ENCODE assay signal across 30 cellular contexts in the genomic region with DNA sequence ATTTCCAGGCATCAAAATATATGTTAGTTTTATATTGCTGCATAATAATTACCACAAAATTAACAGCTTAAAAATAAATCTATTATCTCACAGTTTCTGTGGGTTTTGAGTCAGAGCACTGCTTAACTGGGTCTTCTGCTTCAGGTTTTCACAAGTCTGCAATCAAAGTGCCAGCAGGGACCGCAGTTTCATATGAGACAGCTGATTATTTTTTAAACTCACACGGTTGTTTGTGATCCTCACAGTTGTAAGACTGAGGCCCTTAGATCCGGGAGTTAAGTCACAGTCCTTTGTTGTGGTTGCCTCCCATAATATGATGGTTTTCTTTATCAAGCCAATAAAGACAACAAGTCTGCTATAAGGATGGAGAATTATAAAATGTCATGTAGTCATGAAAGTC.
"Had no signal": no experiment of that assay in that cellular context is flagged by ENCODE, and none has a peak within 500 bp of the region (broad histone marks: within the 10 kb centered on the region; RNA-seq: fewer than 3 reads in every experiment).

No MANE protein-coding gene starts in this region.

- FAIRE-seq: colon had no signal

- H3K27me3 ChIP-seq: adrenal gland, body of pancreas, esophagus muscularis mucosa, foreskin keratinocyte, gastrocnemius medialis, heart left ventricle had no signal

- H3K36me3 ChIP-seq: adrenal gland, esophagus muscularis mucosa, gastrocnemius medialis, heart left ventricle had no signal

- H3K4me1 ChIP-seq: adrenal gland, body of pancreas, esophagus muscularis mucosa, foreskin keratinocyte, gastrocnemius medialis, heart left ventricle had no signal

- ATAC-seq: activated CD4-positive, alpha-beta T cell treated with anti-CD3 and anti-CD28 coated beads for 36 hours; activated CD8-positive, alpha-beta memory T cell treated with anti-CD3 and anti-CD28 coated beads, Interleukin-2, amount 10 ng/mL, durations not matched to agents 7 days and 5 days; activated CD8-positive, alpha-beta T cell treated with anti-CD3 and anti-CD28 coated beads, Interleukin-2, amount 10 ng/mL, durations not matched to agents 7 days and 5 days; activated naive CD8-positive, alpha-beta T cell treated with anti-CD3 and anti-CD28 coated beads, Interleukin-2, amount 50 U/mL, for 24 hours; body of pancreas; effector memory CD8-positive, alpha-beta T cell; foreskin keratinocyte; gastrocnemius medialis; heart left ventricle had no signal

- H3K9me3 ChIP-seq: adrenal gland, body of pancreas, esophagus muscularis mucosa, gastrocnemius medialis had no signal

- H3K4me3 ChIP-seq: adrenal gland, body of pancreas, esophagus muscularis mucosa, gastrocnemius medialis, heart left ventricle had no signal

- DNase-seq: activated CD4-positive, alpha-beta memory T cell treated with anti-CD3 and anti-CD28 coated beads for 36 hours; activated CD4-positive, alpha-beta T cell treated with anti-CD3 and anti-CD28 coated beads for 36 hours; activated CD4-positive, alpha-beta T cell treated with anti-CD3 and anti-CD28 coated beads, Interleukin-2, amount 10 ng/mL, durations not matched to agents 24 days and 14 days; activated CD4-positive, CD25-positive, alpha-beta regulatory T cell; activated CD4-positive, CD25-positive, alpha-beta regulatory T cell treated with anti-CD3 and anti-CD28 coated beads, Interleukin-2, amount 50 U/mL, for 72 hours; activated CD8-positive, alpha-beta memory T cell treated with anti-CD3 and anti-CD28 coated beads, Interleukin-2, amount 10 ng/mL, durations not matched to agents 7 days and 5 days; activated CD8-positive, alpha-beta memory T cell treated with anti-CD3 and anti-CD28 coated beads, Interleukin-2, amount 50 U/mL, for 4 hours; activated CD8-positive, alpha-beta T cell treated with anti-CD3 and anti-CD28 coated beads, Interleukin-2, amount 10 ng/mL, durations not matched to agents 7 days and 5 days; activated effector memory CD4-positive, alpha-beta T cell treated with anti-CD3 and anti-CD28 coated beads, Interleukin-2, amount 50 U/mL, for 16 hours; activated naive CD4-positive, alpha-beta T cell treated with anti-CD3 and anti-CD28 coated beads for 36 hours; activated naive CD8-positive, alpha-beta T cell treated with anti-CD3 and anti-CD28 coated beads for 36 hours; activated naive CD8-positive, alpha-beta T cell treated with anti-CD3 and anti-CD28 coated beads, Interleukin-2, amount 50 U/mL, for 24 hours; activated T-cell treated with anti-CD3 and anti-CD28 coated beads, Interleukin-2, amount 50 U/mL, for 1 hour; activated T-cell treated with anti-CD3 and anti-CD28 coated beads, Interleukin-2, amount 50 U/mL, for 48 hours; adrenal gland; amygdala; aorta; body of pancreas; caudate nucleus; cortex of kidney; dermis blood vessel endothelial cell; effector CD4-positive, alpha-beta T cell; effector memory CD8-positive, alpha-beta T cell; erythroblast; foreskin keratinocyte; gastrocnemius medialis; glutamatergic neuron; heart left ventricle had no signal

- H3K27ac ChIP-seq: adrenal gland, body of pancreas, esophagus muscularis mucosa, foreskin keratinocyte, gastrocnemius medialis, heart left ventricle had no signal
